8 cellular contexts compared by ENCODE assay signal in genomic region chr12:92899388-92900001, GRCh38. TPM values are rescaled to one million over a fixed set of nuclear protein-coding genes. Genes with fewer than 3 reads are reported as not detected.
A peak's percentile ranks its signal among the peaks of the same experiment; 100 is the strongest.
DNase-seq lines count a peak whose midpoint lies in the region; ATAC-seq and TF ChIP-seq lines count a peak whose summit lies in the region.

No MANE protein-coding gene starts in this region.

- POLR2A ChIA-PET in CD8-positive, alpha-beta T cell (lab: Charles Lee): interaction anchor here (0.8 kb wide), 1 partner anchor 9 kb away, joined by 3 read pairs; no protein-coding TSS in a partner anchor

- intact Hi-C loops in CD8-positive, alpha-beta T cell (cut with DNase I, micrococcal nuclease): no loop called here

- CTCF ChIA-PET in CD8-positive, alpha-beta T cell (lab: Charles Lee): interaction anchor here (1.0 to 1.2 kb wide), 2 partner anchors 28 to 41 kb away, joined by 3 to 4 read pairs; no protein-coding TSS in a partner anchor

- H3K27me3 ChIP-seq in CD8-positive, alpha-beta T cell (ENCODE audit: insufficient read depth, low read length): no peaks in the 10 kb centered on the region
- H3K27me3 ChIP-seq in Peyer's patch (no peaks in the 10 kb centered on the region), neutrophil (no peaks in the 10 kb centered on the region)

- H3K9me3 Mint-ChIP-seq in CD8-positive, alpha-beta T cell: no peaks in the 10 kb centered on the region
- H3K9me3 Mint-ChIP-seq in endothelial cell (ENCODE audit: unreplicated experiment): no peaks in the 10 kb centered on the region

- TF ChIP-seq POLR2A in Peyer's patch (IDR thresholded peaks at IDR 0.05): no peak

- no peak for ATAC-seq in CD8-positive, alpha-beta T cell
- ATAC-seq in GM19023 (IDR thresholded peaks at IDR 0.05; ENCODE audit: unreplicated experiment): no peak
- no peak for ATAC-seq in GM21576 (IDR thresholded peaks at IDR 0.05; ENCODE audit: unreplicated experiment)

- H3K27me3 Mint-ChIP-seq in CD8-positive, alpha-beta T cell (ENCODE audit: low read depth): no peaks in the 10 kb centered on the region
- H3K27me3 Mint-ChIP-seq in endothelial cell (ENCODE audit: unreplicated experiment): peaks cover 4% of the 10 kb centered on the region

- peaks cover 14% of the 10 kb centered on the region for H3K36me3 Mint-ChIP-seq in CD8-positive, alpha-beta T cell
- no peaks in the 10 kb centered on the region for H3K36me3 Mint-ChIP-seq in endothelial cell (ENCODE audit: low read depth, unreplicated experiment)

- no peak overlapping the region for H3K4me3 Mint-ChIP-seq in CD8-positive, alpha-beta T cell
- no peak overlapping the region for H3K4me3 Mint-ChIP-seq in endothelial cell (ENCODE audit: unreplicated experiment)

- peak overlapping the region; percentile 71 for H3K27ac Mint-ChIP-seq in CD8-positive, alpha-beta T cell
- no peak overlapping the region for H3K27ac Mint-ChIP-seq in endothelial cell (ENCODE audit: unreplicated experiment)

- peaks cover 1% of the 10 kb centered on the region for H3K4me1 ChIP-seq in CD8-positive, alpha-beta T cell (ENCODE audit: insufficient read depth, low read length)
- H3K4me1 ChIP-seq in Peyer's patch: peaks cover 0 to 5% (median 0%) of the 10 kb centered on the region in 4 donors
- peaks cover 3 to 9% of the 10 kb centered on the region in 2 experiments for H3K4me1 ChIP-seq in neutrophil (ENCODE audit: control insufficient read depth in 1 of 2, insufficient read depth in 1 of 2, low read depth in 1 of 2, low read length in 1 of 2)

- no peak overlapping the region for H3K27ac ChIP-seq in CD8-positive, alpha-beta T cell (ENCODE audit: low read depth, low read length)
- peak overlapping the region; percentile 18 to 74 (median 43) for H3K27ac ChIP-seq in Peyer's patch
- H3K27ac ChIP-seq in neutrophil: peak overlapping the region; percentile 20

- no peak overlapping the region for H3K4me3 ChIP-seq in CD8-positive, alpha-beta T cell (ENCODE audit: low read depth, low read length)
- H3K4me3 ChIP-seq in Peyer's patch: no peak overlapping the region
- no peak overlapping the region for H3K4me3 ChIP-seq in neutrophil (ENCODE audit: low read depth in 1 of 2, low read length in 1 of 2)

- no peaks in the 10 kb centered on the region for H3K9me3 ChIP-seq in CD8-positive, alpha-beta T cell (ENCODE audit: low read length)
- H3K9me3 ChIP-seq in Peyer's patch (no peaks in the 10 kb centered on the region), neutrophil (no peaks in the 10 kb centered on the region)

- no peak for DNase-seq in CD8-positive, alpha-beta T cell
- DNase-seq in Peyer's patch: peak in 2 of 3 donors; percentile 25 to 75
- DNase-seq in fibroblast of peridontal ligament (ENCODE audit: extremely low read depth): peak; percentile 100
- no peak for DNase-seq in endothelial cell (ENCODE audit: low spot score)
- DNase-seq in NCI-H526 (lab: John Stamatoyannopoulos, UW): no peak

- H3K36me3 ChIP-seq in CD8-positive, alpha-beta T cell (ENCODE audit: insufficient read depth, low read length): no peaks in the 10 kb centered on the region
- no peaks in the 10 kb centered on the region for H3K36me3 ChIP-seq in Peyer's patch
- no peaks in the 10 kb centered on the region for H3K36me3 ChIP-seq in neutrophil

- no peak for TF ChIP-seq CTCF in CD8-positive, alpha-beta T cell (IDR thresholded peaks at IDR 0.05)
- TF ChIP-seq CTCF in Peyer's patch (IDR thresholded peaks at IDR 0.05): no peak
- TF ChIP-seq CTCF in neutrophil (IDR thresholded peaks at IDR 0.05): no peak
- TF ChIP-seq CTCF in endothelial cell (IDR thresholded peaks at IDR 0.05; ENCODE audit: unreplicated experiment): no peak

- H3K4me1 Mint-ChIP-seq in CD8-positive, alpha-beta T cell (ENCODE audit: low read depth): peaks cover 28% of the 10 kb centered on the region
- H3K4me1 Mint-ChIP-seq in endothelial cell (ENCODE audit: unreplicated experiment): peaks cover 5% of the 10 kb centered on the region

RNA-seq across cellular contexts. Expression of gene EEA1, which starts 29.6 kb away (rescaled TPM):
- 1 to 10 TPM; 4.3 to 6.9 TPM for total RNA-seq in CD8-positive, alpha-beta T cell
- total RNA-seq in Peyer's patch (10 to 100 TPM; 13.2 to 78.4 (median 25.3) TPM), endothelial cell (ENCODE audit: unreplicated experiment) (14.1 TPM)

Comparison
In these comparisons a context has a peak if more than half of its experiments do, and no peak if none do; other contexts are left out.
1. DNase-seq: peak in Peyer's patch (2 of 3) and fibroblast of peridontal ligament (single experiment); none in CD8-positive, alpha-beta T cell (0 of 7), endothelial cell (single experiment) and NCI-H526 (0 of 2).